In genomic region chr15:71547066-71547465, GRCh38 we compare ENCODE assay signal across 12 cellular contexts.
DNase-seq lines count a peak whose midpoint lies in the region; ATAC-seq and TF ChIP-seq lines count a peak whose summit lies in the region.
"Had no signal": no experiment of that assay in that cellular context is flagged by ENCODE, and none has a peak within 500 bp of the region (broad histone marks: within the 10 kb centered on the region; RNA-seq: fewer than 3 reads in every experiment).

No MANE protein-coding gene starts in this region.

- no peaks in the 10 kb centered on the region for H3K36me3 ChIP-seq in SJCRH30
- H3K36me3 ChIP-seq in cardiac muscle cell: no peaks in the 10 kb centered on the region
- H3K36me3 ChIP-seq in parathyroid adenoma (ENCODE audit: control insufficient read depth, insufficient read depth, low read length): no peaks in the 10 kb centered on the region

- H3K9ac ChIP-seq in parathyroid adenoma: no peak overlapping the region

- H2AFZ ChIP-seq in parathyroid adenoma: peak overlapping the region; percentile 53

- no peaks in the 10 kb centered on the region for H3K9me3 ChIP-seq in SJCRH30 (replicated peaks)
- no peaks in the 10 kb centered on the region for H3K9me3 ChIP-seq in cardiac muscle cell (ENCODE audit: low read depth)
- H3K9me3 ChIP-seq in parathyroid adenoma (ENCODE audit: control insufficient read depth, low read length): no peaks in the 10 kb centered on the region

- H3K4me2 ChIP-seq in parathyroid adenoma (ENCODE audit: low read length): no peak overlapping the region

- no peaks in the 10 kb centered on the region for H3K79me2 ChIP-seq in parathyroid adenoma

- peaks cover 11% of the 10 kb centered on the region for H3K4me1 ChIP-seq in SJCRH30
- peaks cover 12% of the 10 kb centered on the region for H3K4me1 ChIP-seq in cardiac muscle cell (ENCODE audit: low read depth)
- H3K4me1 ChIP-seq in parathyroid adenoma: peaks cover 6% of the 10 kb centered on the region

- H3K27me3 ChIP-seq in SJCRH30: no peaks in the 10 kb centered on the region
- no peaks in the 10 kb centered on the region for H3K27me3 ChIP-seq in cardiac muscle cell
- H3K27me3 ChIP-seq in parathyroid adenoma (ENCODE audit: control insufficient read depth, insufficient read depth, low read length): no peaks in the 10 kb centered on the region

- H3K27ac ChIP-seq in SJCRH30 (no peak overlapping the region), cardiac muscle cell (no peak overlapping the region), parathyroid adenoma (peak overlapping the region; percentile 56)

- no peak overlapping the region for H3K4me3 ChIP-seq in SJCRH30
- H3K4me3 ChIP-seq in cardiac muscle cell: no peak overlapping the region
- H3K4me3 ChIP-seq in parathyroid adenoma (ENCODE audit: low read depth, low read length): no peak overlapping the region

- peak; percentile 19 for DNase-seq in DMS 273 treated with DMSO at 0.1 percent for 48 hours (lab: John Stamatoyannopoulos, UW)
- peak; percentile 18 to 60 for DNase-seq in SJCRH30
- DNase-seq in cardiac muscle cell (ENCODE audit: low read depth in 1 of 2, low spot score in 1 of 2): peak; percentile 8 to 60
- DNase-seq in MV-4-11 (lab: John Stamatoyannopoulos, UW): no peak
- no peak for DNase-seq in activated CD4-positive, alpha-beta T cell treated with anti-CD3 and anti-CD28 coated beads for 1 hour
- DNase-seq: mammary epithelial cell, NCI-H1092, NCI-H526 treated with DMSO at 0.1 percent for 48 hours, T-helper 9 cell had no signal

- no peak for ATAC-seq in GM18907 (IDR thresholded peaks at IDR 0.05; ENCODE audit: unreplicated experiment)
- no peak for ATAC-seq in GM18870 (IDR thresholded peaks at IDR 0.05; ENCODE audit: unreplicated experiment)

- TF ChIP-seq CTCF in cardiac muscle cell (IDR thresholded peaks at IDR 0.05; ENCODE audit: low read depth, low read length) (no peak), parathyroid adenoma (IDR thresholded peaks at IDR 0.05) (no peak)

Comparison
In these comparisons a context has a peak if more than half of its experiments do, and no peak if none do; other contexts are left out.
1. DNase-seq: peak in DMS 273 treated with DMSO at 0.1 percent for 48 hours (single experiment), SJCRH30 (2 of 2) and cardiac muscle cell (2 of 2); none in MV-4-11 (single experiment) and activated CD4-positive, alpha-beta T cell treated with anti-CD3 and anti-CD28 coated beads for 1 hour (single experiment).